In the genomic region with DNA sequence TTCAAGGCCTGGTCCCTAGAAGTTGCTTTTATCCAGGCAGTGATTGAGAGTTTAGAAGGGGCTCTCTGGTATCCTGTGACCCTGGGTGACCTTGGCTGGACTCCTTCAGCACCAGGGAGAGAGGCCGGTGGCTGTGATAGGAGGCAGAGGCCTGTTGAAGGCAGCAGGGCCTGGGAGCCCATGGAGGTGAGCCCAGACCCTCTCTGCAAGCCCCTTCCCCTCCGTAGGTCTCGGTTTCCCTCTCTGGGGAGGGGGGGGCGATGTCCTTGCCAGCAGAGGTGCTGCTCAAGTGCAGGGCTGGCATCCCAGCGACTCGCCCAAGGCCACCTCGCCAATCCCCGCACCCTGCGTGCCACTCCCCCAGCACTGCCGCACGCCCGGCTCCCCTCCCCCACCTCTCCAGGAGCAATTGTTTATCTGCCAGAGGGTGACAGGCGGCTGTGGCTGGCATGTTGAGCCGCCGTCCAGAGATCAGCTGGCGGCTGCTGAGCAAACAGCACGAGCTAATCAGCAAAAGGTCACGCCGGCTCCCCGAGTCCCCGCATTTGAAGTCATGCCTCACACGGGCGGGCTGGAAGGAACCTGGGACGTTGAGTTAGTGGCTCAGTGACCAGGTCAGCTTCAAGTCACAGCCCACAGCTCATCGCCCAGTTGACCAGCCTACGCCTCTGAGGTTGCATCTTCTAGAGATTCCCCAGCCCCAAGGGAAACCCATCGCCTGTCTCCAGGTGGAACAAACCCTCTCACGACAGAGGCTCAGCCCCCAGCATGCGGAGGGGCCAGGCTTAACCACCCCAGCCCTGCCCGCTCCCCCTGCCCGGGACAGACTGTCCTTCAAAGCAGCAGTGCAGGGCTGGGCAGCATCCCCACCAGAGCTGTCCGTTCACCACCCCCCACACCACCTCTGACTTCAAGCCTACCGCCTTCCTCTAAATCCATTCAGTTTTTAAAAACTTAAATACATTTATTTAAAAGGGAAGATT, we compare ENCODE assay signal across 1 cellular context.
TF ChIP-seq lines count a peak whose summit lies in the region.

No MANE protein-coding gene starts in this region.

TF ChIP-seq in H1, 55 proteins besides CTCF, POLR2A, EP300 and RAD21 (continued from another document):
- TF ChIP-seq POLR2AphosphoS5 (IDR thresholded peaks at IDR 0.05; ENCODE audit: low read depth, low read length), result no peak
- TF ChIP-seq CBX8 (IDR thresholded peaks at IDR 0.05; ENCODE audit: borderline replicate concordance, low read depth, low read length), result no peak
- TF ChIP-seq CTBP2 (IDR thresholded peaks at IDR 0.05; ENCODE audit: borderline replicate concordance, insufficient read depth, insufficient read length, low read length), result peak; percentile 51
- TF ChIP-seq TEAD4 (IDR thresholded peaks at IDR 0.05; ENCODE audit: low read depth, low read length), result no peak
